26 cellular contexts compared by ENCODE assay signal in the genomic region with DNA sequence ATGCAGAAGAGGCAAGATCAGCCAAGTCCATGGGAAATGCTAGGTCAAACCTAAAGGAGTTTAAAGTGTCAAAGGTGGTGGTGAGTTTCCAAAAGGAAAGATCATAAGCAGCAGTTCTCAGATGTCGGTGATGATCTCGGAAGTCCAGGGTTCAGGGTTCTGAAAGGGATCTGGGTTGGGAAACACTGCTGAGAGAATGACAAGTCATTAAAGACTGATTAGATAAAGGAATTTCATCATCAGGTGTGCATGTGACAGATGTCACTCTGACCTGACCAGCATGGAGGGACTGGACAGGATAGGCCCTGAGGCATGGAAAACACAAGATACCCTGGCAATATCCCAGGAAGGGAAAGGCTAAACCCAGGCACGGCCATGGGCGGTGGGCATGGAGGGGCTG.
"Had no signal": no experiment of that assay in that cellular context is flagged by ENCODE, and none has a peak within 500 bp of the region (broad histone marks: within the 10 kb centered on the region; RNA-seq: fewer than 3 reads in every experiment).

No MANE protein-coding gene starts in this region.

- DNase-seq: colonic mucosa; dermis blood vessel endothelial cell; effector memory CD4-positive, alpha-beta T cell; erythroblast; esophagus squamous epithelium; foreskin melanocyte; mesenchymal stem cell; mucosa of descending colon; naive B cell; sigmoid colon; spleen; stimulated activated CD4-positive, alpha-beta T cell treated with anti-CD3 and anti-CD28 coated beads, Interleukin-4, amount 100 ng/mL, for 4 hours; stimulated activated naive CD8-positive, alpha-beta T cell treated with anti-CD3 and anti-CD28 coated beads, Interleukin-15, Interleukin-2, amounts not matched to agents 100 U/mL and 50 U/mL, for 24 hours; substantia nigra; testis; tibial artery; upper lobe of left lung; uterus had no signal

- H3K4me3 Mint-ChIP-seq: mesothelial cell of epicardium; naive B cell; natural killer cell treated with Interleukin-12 subunit alpha and Interleukin-12 subunit beta and Interleukin-15 and Interleukin-18, amount 100 ng/mL, for 72 hours; neural progenitor cell; stimulated activated memory B cell treated with anti-CD40 and anti-IgM and Interleukin-4, amounts not matched to agents 10 μg/mL and 1 μg/mL and 100 μg/mL, for 72 hours had no signal

- H3K27ac ChIP-seq: colonic mucosa, esophagus squamous epithelium, neural progenitor cell, prostate gland, right atrium auricular region, sigmoid colon, spleen, testis, tibial artery, upper lobe of left lung, uterus had no signal

- ATAC-seq: mucosa of descending colon; natural killer cell treated with Interleukin-12 subunit alpha and Interleukin-12 subunit beta and Interleukin-15 and Interleukin-18, amount 100 ng/mL, for 72 hours; stimulated activated memory B cell treated with anti-CD40 and anti-IgM and Interleukin-4, amounts not matched to agents 10 μg/mL and 1 μg/mL and 100 μg/mL, for 72 hours; stimulated activated naive CD8-positive, alpha-beta T cell treated with anti-CD3 and anti-CD28 coated beads, Interleukin-15, Interleukin-2, amounts not matched to agents 100 U/mL and 50 U/mL, for 24 hours had no signal

- H3K36me3 ChIP-seq: colonic mucosa, esophagus squamous epithelium, neural progenitor cell, prostate gland, right atrium auricular region, sigmoid colon, spleen, tibial artery, upper lobe of left lung, uterus had no signal

- H3K27me3 ChIP-seq: colonic mucosa, esophagus squamous epithelium, neural progenitor cell, right atrium auricular region, sigmoid colon, spleen, testis, tibial artery, upper lobe of left lung, uterus had no signal

- H3K4me3 ChIP-seq: colonic mucosa, esophagus squamous epithelium, mucosa of descending colon, neural progenitor cell, prostate gland, right atrium auricular region, sigmoid colon, spleen, testis, tibial artery, upper lobe of left lung, uterus had no signal

- H3K36me3 Mint-ChIP-seq: natural killer cell treated with Interleukin-12 subunit alpha and Interleukin-12 subunit beta and Interleukin-15 and Interleukin-18, amount 100 ng/mL, for 72 hours; neural progenitor cell had no signal

- H3K4me1 Mint-ChIP-seq: neural progenitor cell; stimulated activated memory B cell treated with anti-CD40 and anti-IgM and Interleukin-4, amounts not matched to agents 10 μg/mL and 1 μg/mL and 100 μg/mL, for 72 hours had no signal

- H3K27me3 Mint-ChIP-seq: stimulated activated memory B cell treated with anti-CD40 and anti-IgM and Interleukin-4, amounts not matched to agents 10 μg/mL and 1 μg/mL and 100 μg/mL, for 72 hours had no signal

- H3K4me1 ChIP-seq: colonic mucosa, esophagus squamous epithelium, neural progenitor cell, prostate gland, right atrium auricular region, sigmoid colon, spleen, testis, tibial artery, upper lobe of left lung, uterus had no signal

- H3K9me3 ChIP-seq: colonic mucosa, esophagus squamous epithelium, mucosa of descending colon, prostate gland, right atrium auricular region, sigmoid colon, testis, tibial artery, upper lobe of left lung, uterus had no signal

- H3K27ac Mint-ChIP-seq: mesothelial cell of epicardium; natural killer cell treated with Interleukin-12 subunit alpha and Interleukin-12 subunit beta and Interleukin-15 and Interleukin-18, amount 100 ng/mL, for 72 hours; neural progenitor cell; stimulated activated memory B cell treated with anti-CD40 and anti-IgM and Interleukin-4, amounts not matched to agents 10 μg/mL and 1 μg/mL and 100 μg/mL, for 72 hours had no signal

- H3K9ac ChIP-seq: neural progenitor cell had no signal

- FAIRE-seq: endometrium, keratinocyte had no signal
